8 cellular contexts compared by ENCODE assay signal in the genomic region with DNA sequence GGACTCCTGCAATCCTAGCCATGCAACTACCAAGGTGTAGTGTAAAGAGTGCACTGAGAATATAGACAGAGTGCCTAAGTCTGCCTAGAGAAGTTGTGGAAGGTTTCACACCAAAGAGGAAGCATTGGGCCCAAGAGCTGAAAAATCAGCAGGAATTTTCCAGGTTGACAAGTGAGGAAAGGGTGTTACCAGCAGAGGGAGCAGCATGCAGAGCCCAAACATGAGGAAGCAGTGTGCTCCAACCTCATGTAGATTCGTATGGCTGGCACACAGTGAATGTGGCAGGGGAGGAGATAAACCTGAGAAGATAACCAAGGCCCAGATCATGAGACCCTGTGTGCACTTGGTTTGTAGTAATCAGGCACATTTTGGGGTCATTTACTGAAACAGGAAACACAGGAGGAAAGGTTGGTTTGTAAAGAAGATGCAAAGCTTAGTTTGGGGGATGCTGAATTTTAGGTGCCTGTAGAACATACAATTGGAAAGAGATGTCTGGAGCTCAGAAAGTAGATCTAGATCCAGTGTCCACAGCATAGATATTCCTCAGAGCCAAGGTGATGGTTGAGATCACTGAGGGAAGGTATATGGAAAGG. TPM values are rescaled to one million over a fixed set of nuclear protein-coding genes. Genes with fewer than 3 reads are reported as not detected.
A peak's percentile ranks its signal among the peaks of the same experiment; 100 is the strongest.
DNase-seq lines count a peak whose midpoint lies in the region; ATAC-seq and TF ChIP-seq lines count a peak whose summit lies in the region.

No MANE protein-coding gene starts in this region.

- H3K4me3 Mint-ChIP-seq in CD4-positive, alpha-beta T cell, result no peak overlapping the region
- no peak overlapping the region for H3K4me3 Mint-ChIP-seq in activated T-helper 17 cell treated with anti-CD3 and anti-CD28 coated beads, Interleukin-2, amount 50 U/mL, for 72 hours

- H3K4me3 ChIP-seq in HAP-1, result no peak overlapping the region

- H3K9me3 ChIP-seq in CD4-positive, alpha-beta T cell (ENCODE audit: control insufficient read depth, low read length), result no peaks in the 10 kb centered on the region
- H3K9me3 ChIP-seq in HAP-1, result no peaks in the 10 kb centered on the region

- no peaks in the 10 kb centered on the region for H3K27me3 ChIP-seq in CD4-positive, alpha-beta T cell (ENCODE audit: control insufficient read depth, insufficient read depth, low read length)
- H3K27me3 ChIP-seq in HAP-1 (ENCODE audit: low read depth), result no peaks in the 10 kb centered on the region

- no peaks in the 10 kb centered on the region for H3K4me1 Mint-ChIP-seq in CD4-positive, alpha-beta T cell (ENCODE audit: low read depth)
- no peaks in the 10 kb centered on the region for H3K4me1 Mint-ChIP-seq in activated T-helper 17 cell treated with anti-CD3 and anti-CD28 coated beads, Interleukin-2, amount 50 U/mL, for 72 hours

- in situ Hi-C loops in HAP-1 (cut with MboI; ENCODE audit: low sequenced_read_pairs), result no loop called here

- no peaks in the 10 kb centered on the region for H3K9me3 Mint-ChIP-seq in CD4-positive, alpha-beta T cell
- H3K9me3 Mint-ChIP-seq in activated T-helper 17 cell treated with anti-CD3 and anti-CD28 coated beads, Interleukin-2, amount 50 U/mL, for 72 hours, result no peaks in the 10 kb centered on the region

- H3K4me1 ChIP-seq in HAP-1, result no peaks in the 10 kb centered on the region

- peak; percentile 67 for TF ChIP-seq CTCF in CD4-positive, alpha-beta T cell (IDR thresholded peaks at IDR 0.05)

- no peaks in the 10 kb centered on the region for H3K27me3 Mint-ChIP-seq in CD4-positive, alpha-beta T cell
- no peaks in the 10 kb centered on the region for H3K27me3 Mint-ChIP-seq in activated T-helper 17 cell treated with anti-CD3 and anti-CD28 coated beads, Interleukin-2, amount 50 U/mL, for 72 hours

- peak; percentile 59 for ATAC-seq in CD4-positive, alpha-beta T cell (ENCODE audit: poor library complexity)
- ATAC-seq in activated T-helper 17 cell treated with anti-CD3 and anti-CD28 coated beads, Interleukin-2, amount 50 U/mL, for 72 hours (replicated peaks), result peak; percentile 66
- ATAC-seq in HG02884 (IDR thresholded peaks at IDR 0.05; ENCODE audit: unreplicated experiment) (no peak), GM19351 (IDR thresholded peaks at IDR 0.05; ENCODE audit: unreplicated experiment) (no peak)

- intact Hi-C loops in CD4-positive, alpha-beta T cell (cut with DNase I, micrococcal nuclease), result loop anchor here in 1 of 2 experiments (1.0 kb wide), 1 partner anchor 60 kb away; no protein-coding TSS in a partner anchor

- no peaks in the 10 kb centered on the region for H3K36me3 Mint-ChIP-seq in CD4-positive, alpha-beta T cell (ENCODE audit: low read depth)
- H3K36me3 Mint-ChIP-seq in activated T-helper 17 cell treated with anti-CD3 and anti-CD28 coated beads, Interleukin-2, amount 50 U/mL, for 72 hours (ENCODE audit: low read depth), result no peaks in the 10 kb centered on the region

- CTCF ChIA-PET in CD4-positive, alpha-beta T cell (lab: Charles Lee), result interaction anchor here (0.7 to 11.8 kb wide), 9 partner anchors 15 to 60 kb away, joined by 3 to 230 read pairs (median 4); a partner anchor contains a TSS

- DNase-seq in CD4-positive, alpha-beta T cell, result peak in 4 of 10 experiments; percentile 17 to 23 (median 21)
- DNase-seq in HAP-1 (ENCODE audit: low spot score in 2 of 2), result peak; percentile 39 to 63
- peak; percentile 13 for DNase-seq in NCI-H748 treated with DMSO at 0.1 percent for 48 hours (lab: John Stamatoyannopoulos, UW)
- DNase-seq in globus pallidus (ENCODE audit: low spot score), result peak; percentile 70
- DNase-seq in pons (ENCODE audit: low spot score), result peak; percentile 77

- POLR2A ChIA-PET in CD4-positive, alpha-beta T cell (lab: Charles Lee), result interaction anchor here (0.9 to 2.4 kb wide), 6 partner anchors 25 to 61 kb away, joined by 3 to 21 read pairs (median 6); a partner anchor contains a TSS

- no peak overlapping the region for H3K27ac Mint-ChIP-seq in CD4-positive, alpha-beta T cell
- no peak overlapping the region for H3K27ac Mint-ChIP-seq in activated T-helper 17 cell treated with anti-CD3 and anti-CD28 coated beads, Interleukin-2, amount 50 U/mL, for 72 hours

- H3K27ac ChIP-seq in CD4-positive, alpha-beta T cell (ENCODE audit: low read depth, low read length), result no peak overlapping the region

- H3K36me3 ChIP-seq in HAP-1 (replicated peaks), result no peaks in the 10 kb centered on the region

RNA-seq across cellular contexts. Expression of a gene that starts 1.7 kb away (rescaled TPM):
- total RNA-seq in CD4-positive, alpha-beta T cell, result under 1 TPM; 0.52 to 0.87 TPM
- 1 to 10 TPM in 1 of 2 donors, under 1 TPM in 1; 0.58 to 1.3 TPM for total RNA-seq in activated T-helper 17 cell treated with anti-CD3 and anti-CD28 coated beads, Interleukin-2, amount 50 U/mL, for 72 hours

RNA-seq across cellular contexts. Expression of a gene that starts 20.2 kb away (rescaled TPM):
- total RNA-seq in CD4-positive, alpha-beta T cell, result 100 to 1,000 TPM; 182 to 184 TPM
- total RNA-seq in activated T-helper 17 cell treated with anti-CD3 and anti-CD28 coated beads, Interleukin-2, amount 50 U/mL, for 72 hours, result 10 to 100 TPM; 46.1 to 62.5 TPM

RNA-seq across cellular contexts. Expression of a gene that starts 34.7 kb away (rescaled TPM):
- 10 to 100 TPM; 16.4 to 16.6 TPM for total RNA-seq in CD4-positive, alpha-beta T cell
- total RNA-seq in activated T-helper 17 cell treated with anti-CD3 and anti-CD28 coated beads, Interleukin-2, amount 50 U/mL, for 72 hours, result 10 to 100 TPM in 1 of 2 donors, 1 to 10 TPM in 1; 7.0 to 10.7 TPM

RNA-seq across cellular contexts. Expression of a gene that starts 42.1 kb away (rescaled TPM):
- 10 to 100 TPM; 78.1 to 80.5 TPM for total RNA-seq in CD4-positive, alpha-beta T cell
- 10 to 100 TPM; 44.0 to 48.8 TPM for total RNA-seq in activated T-helper 17 cell treated with anti-CD3 and anti-CD28 coated beads, Interleukin-2, amount 50 U/mL, for 72 hours

RNA-seq across cellular contexts. Expression of a gene that starts 42.2 kb away (rescaled TPM):
- 10 to 100 TPM; 68.5 to 68.6 TPM for total RNA-seq in CD4-positive, alpha-beta T cell
- 10 to 100 TPM; 42.7 to 43.7 TPM for total RNA-seq in activated T-helper 17 cell treated with anti-CD3 and anti-CD28 coated beads, Interleukin-2, amount 50 U/mL, for 72 hours

Comparison
In these comparisons a context has a peak if more than half of its experiments do, and no peak if none do; other contexts are left out.
1. ATAC-seq: peak in CD4-positive, alpha-beta T cell (single experiment) and activated T-helper 17 cell treated with anti-CD3 and anti-CD28 coated beads, Interleukin-2, amount 50 U/mL, for 72 hours (single experiment); none in HG02884 (single experiment) and GM19351 (single experiment).